In the genomic region with DNA sequence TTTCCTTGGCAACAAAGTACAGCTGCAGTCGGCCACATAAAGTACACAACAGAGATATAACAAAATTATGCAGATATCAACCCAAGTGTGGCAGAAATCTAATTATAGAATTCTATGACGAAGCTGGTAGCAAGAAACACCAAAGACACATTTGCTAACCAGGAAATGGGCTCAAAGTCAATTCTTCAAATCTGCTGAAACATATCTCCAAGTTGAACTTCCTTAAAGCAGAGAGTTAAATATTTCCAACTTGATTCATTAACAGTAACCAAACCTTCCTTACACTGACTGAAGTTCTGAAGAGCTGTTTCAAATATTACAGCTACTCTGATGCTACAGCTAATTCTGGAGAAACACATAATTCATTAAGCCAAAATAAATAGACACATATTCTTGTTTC, we compare ENCODE assay signal across 9 cellular contexts.
DNase-seq lines count a peak whose midpoint lies in the region; ATAC-seq and TF ChIP-seq lines count a peak whose summit lies in the region.
"Had no signal": no experiment of that assay in that cellular context is flagged by ENCODE, and none has a peak within 500 bp of the region (broad histone marks: within the 10 kb centered on the region; RNA-seq: fewer than 3 reads in every experiment).

No MANE protein-coding gene starts in this region.

- WGBS in esophagus muscularis mucosa = 4% methylated on average over 2 of the region's 2 CpGs

- no peak for ATAC-seq in CD4-positive, CD25-positive, alpha-beta regulatory T cell (ENCODE audit: low read depth in 2 of 2)
- ATAC-seq in GM18520 (IDR thresholded peaks at IDR 0.05; ENCODE audit: unreplicated experiment) (no peak), HG03039 (IDR thresholded peaks at IDR 0.05; ENCODE audit: unreplicated experiment) (no peak), HG02759 (IDR thresholded peaks at IDR 0.05; ENCODE audit: unreplicated experiment) (no peak)

- intact Hi-C loops in esophagus muscularis mucosa (cut with DNase I) = no loop called here

- no peak for TF ChIP-seq CTCF in esophagus muscularis mucosa (IDR thresholded peaks at IDR 0.05)
- TF ChIP-seq CTCF in neutrophil (IDR thresholded peaks at IDR 0.05) = no peak

- H3K4me3 ChIP-seq in CD4-positive, CD25-positive, alpha-beta regulatory T cell (ENCODE audit: low read depth, low read length) = peak overlapping the region; percentile 33
- H3K4me3 ChIP-seq in esophagus muscularis mucosa (no peak overlapping the region), neutrophil (ENCODE audit: low read depth in 1 of 2, low read length in 1 of 2) (no peak overlapping the region)
- H3K4me3 ChIP-seq: dorsolateral prefrontal cortex had no signal

- peaks cover 20% of the 10 kb centered on the region for H3K4me1 ChIP-seq in CD4-positive, CD25-positive, alpha-beta regulatory T cell (ENCODE audit: control insufficient read depth, insufficient read depth, low read length, poor library complexity, severe bottlenecking)
- H3K4me1 ChIP-seq in esophagus muscularis mucosa (peaks cover 22 to 26% (median 25%) of the 10 kb centered on the region in 4 donors), neutrophil (ENCODE audit: control insufficient read depth in 1 of 2, insufficient read depth in 1 of 2, low read depth in 1 of 2, low read length in 1 of 2) (peaks cover 21 to 28% of the 10 kb centered on the region in 2 experiments)

- H3K9me3 ChIP-seq in CD4-positive, CD25-positive, alpha-beta regulatory T cell (ENCODE audit: control insufficient read depth in 2 of 2, low read length in 2 of 2) = no peaks in the 10 kb centered on the region
- no peaks in the 10 kb centered on the region for H3K9me3 ChIP-seq in esophagus muscularis mucosa
- no peaks in the 10 kb centered on the region for H3K9me3 ChIP-seq in neutrophil

- peaks cover 59% of the 10 kb centered on the region for H3K36me3 ChIP-seq in CD4-positive, CD25-positive, alpha-beta regulatory T cell (ENCODE audit: control insufficient read depth, insufficient read depth, low read length)
- H3K36me3 ChIP-seq in esophagus muscularis mucosa (peaks cover 11 to 51% (median 43%) of the 10 kb centered on the region in 4 donors), neutrophil (peaks cover 38% of the 10 kb centered on the region)

- H3K27me3 Mint-ChIP-seq in CD4-positive, CD25-positive, alpha-beta regulatory T cell = no peaks in the 10 kb centered on the region

- no peak for TF ChIP-seq POLR2A in esophagus muscularis mucosa (IDR thresholded peaks at IDR 0.05; ENCODE audit: low read depth)

- H3K9me3 Mint-ChIP-seq in CD4-positive, CD25-positive, alpha-beta regulatory T cell = no peaks in the 10 kb centered on the region

- H3K4me1 Mint-ChIP-seq in CD4-positive, CD25-positive, alpha-beta regulatory T cell = peaks cover 35 to 64% (median 55%) of the 10 kb centered on the region in 4 donors

- H3K36me3 Mint-ChIP-seq in CD4-positive, CD25-positive, alpha-beta regulatory T cell = peaks cover 58% of the 10 kb centered on the region

- H3K27me3 ChIP-seq in CD4-positive, CD25-positive, alpha-beta regulatory T cell (ENCODE audit: control insufficient read depth, insufficient read depth, low read length) = no peaks in the 10 kb centered on the region
- H3K27me3 ChIP-seq in esophagus muscularis mucosa (no peaks in the 10 kb centered on the region), neutrophil (no peaks in the 10 kb centered on the region)
- H3K27me3 ChIP-seq: dorsolateral prefrontal cortex had no signal

- no peak for TF ChIP-seq EP300 in esophagus muscularis mucosa (IDR thresholded peaks at IDR 0.05)

- peak overlapping the region; percentile 12 to 58 (median 42) for H3K4me3 Mint-ChIP-seq in CD4-positive, CD25-positive, alpha-beta regulatory T cell

- H3K27ac ChIP-seq in CD4-positive, CD25-positive, alpha-beta regulatory T cell (ENCODE audit: insufficient read depth, low read length, poor library complexity, severe bottlenecking) = peak overlapping the region; percentile 38
- peak overlapping the region in 3 of 4 donors; percentile 21 to 57 (median 43) for H3K27ac ChIP-seq in esophagus muscularis mucosa (replicated peaks in 1 of 4)
- peak overlapping the region; percentile 55 for H3K27ac ChIP-seq in neutrophil

- peak overlapping the region in 2 of 3 donors; percentile 56 to 60 for H3K27ac Mint-ChIP-seq in CD4-positive, CD25-positive, alpha-beta regulatory T cell

- peak in 1 of 3 donors; percentile 32 for DNase-seq in CD4-positive, CD25-positive, alpha-beta regulatory T cell
- DNase-seq in RPMI7951 (ENCODE audit: low read depth) (peak; percentile 28), esophagus muscularis mucosa (ENCODE audit: extremely low spot score) (no peak), NCI-H748 treated with DMSO at 0.1 percent for 48 hours (lab: John Stamatoyannopoulos, UW) (no peak)
- DNase-seq: dorsolateral prefrontal cortex had no signal
